Comparison of ENCODE assay signal across 8 cellular contexts in the genomic region with DNA sequence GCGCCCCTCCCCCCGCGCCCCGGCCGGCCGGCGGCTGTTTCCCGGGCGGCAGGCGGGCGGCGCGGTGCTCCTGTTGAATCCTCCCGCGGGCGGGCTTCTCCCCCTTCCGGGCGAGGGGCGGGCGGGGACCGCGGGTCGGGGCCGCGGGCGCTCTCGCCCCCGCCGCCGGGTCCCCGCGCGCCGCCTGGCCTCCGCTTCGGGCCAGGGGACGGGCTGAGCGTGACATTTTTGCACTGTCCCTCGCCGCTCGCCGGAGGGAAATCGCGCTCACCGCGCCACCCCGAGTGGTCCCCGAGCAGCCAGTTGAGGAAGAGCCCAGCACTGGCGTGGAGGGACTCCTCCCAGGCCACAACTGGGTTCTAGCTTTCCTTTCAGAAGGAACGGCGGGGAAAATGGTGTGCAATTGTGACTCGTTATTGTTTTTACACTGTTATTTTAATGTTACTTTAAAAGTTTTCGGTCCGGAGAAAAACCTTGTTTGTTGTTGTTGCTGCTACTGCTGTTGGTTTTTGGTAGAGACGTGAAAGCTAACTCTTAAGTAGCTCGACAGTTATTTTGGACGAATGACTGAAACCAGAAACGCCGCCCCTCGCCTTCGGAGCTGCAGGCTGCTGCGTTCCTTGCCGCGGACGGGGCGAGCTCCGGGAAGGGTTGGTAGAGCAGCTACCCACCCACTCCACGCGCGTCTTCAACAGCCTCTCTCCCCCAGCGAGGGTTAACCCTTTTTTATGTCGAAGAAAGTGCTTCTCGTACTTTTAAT. TPM values are rescaled to one million over a fixed set of nuclear protein-coding genes. Genes with fewer than 3 reads are reported as not detected.
DNase-seq lines count a peak whose midpoint lies in the region; ATAC-seq, FAIRE-seq and TF ChIP-seq lines count a peak whose summit lies in the region.

No MANE protein-coding gene starts in this region.

- H3K9me3 ChIP-seq in A549 (no peaks in the 10 kb centered on the region), endodermal cell (ENCODE audit: control insufficient read depth, low read length) (no peaks in the 10 kb centered on the region), mesodermal cell (ENCODE audit: control insufficient read depth, low read length) (no peaks in the 10 kb centered on the region)

- no peaks in the 10 kb centered on the region for H3K27me3 ChIP-seq in endodermal cell (ENCODE audit: control insufficient read depth, insufficient read depth, low read length, poor library complexity, severe bottlenecking)

- 1% methylated on average over 25 of the region's 73 CpGs for WGBS in A549 (ENCODE audit: missing lambda C conversion rate)
- 0% methylated on average over 12 to 73 of the region's 73 CpGs for WGBS in endodermal cell (ENCODE audit: insufficient coverage in 1 of 2, insufficient read length in 1 of 2), 2 experiments
- 0 to 1% methylated on average over 25 to 30 of the region's 73 CpGs for WGBS in mesodermal cell (ENCODE audit: insufficient coverage in 2 of 2), 2 experiments

- peaks cover 6% of the 10 kb centered on the region for H3K36me3 Mint-ChIP-seq in activated CD8-positive, alpha-beta memory T cell treated with anti-CD3 and anti-CD28 coated beads, Interleukin-2, amount 10 ng/mL, durations not matched to agents 7 days and 5 days
- H3K36me3 Mint-ChIP-seq in endodermal cell (ENCODE audit: low read depth): no peaks in the 10 kb centered on the region

- H3K27me3 Mint-ChIP-seq in activated CD8-positive, alpha-beta memory T cell treated with anti-CD3 and anti-CD28 coated beads, Interleukin-2, amount 10 ng/mL, durations not matched to agents 7 days and 5 days: peaks cover 7% of the 10 kb centered on the region
- H3K27me3 Mint-ChIP-seq in endodermal cell (ENCODE audit: insufficient read depth): peaks cover 16% of the 10 kb centered on the region

- H3K4me3 ChIP-seq in A549 (peak overlapping the region; percentile 98), endodermal cell (ENCODE audit: low read length) (peak overlapping the region; percentile 93), mesodermal cell (ENCODE audit: extremely low read depth, insufficient read depth, low read length, poor library complexity, severe bottlenecking) (peak overlapping the region; percentile 69)

- CTCF ChIA-PET in A549 (lab: Yijun Ruan, JAX): interaction anchor here (0.7 to 2.2 kb wide), 8 partner anchors 9 to 430 kb away, joined by 3 to 7 read pairs (median 5); no protein-coding TSS in a partner anchor
- CTCF ChIA-PET in activated CD8-positive, alpha-beta memory T cell treated with anti-CD3 and anti-CD28 coated beads, Interleukin-2, amount 10 ng/mL, durations not matched to agents 7 days and 5 days (lab: Charles Lee): interaction anchor here (0.7 to 3.2 kb wide), 15 partner anchors 46 to 956 kb away, joined by 3 to 20 read pairs (median 5); partner anchors contain the start of gene N4BP2L2

- POLR2A ChIA-PET in A549 (lab: Yijun Ruan, JAX): interaction anchor here (1.0 kb wide), 1 partner anchor 956 kb away, joined by 3 read pairs; no protein-coding TSS in a partner anchor

- peak overlapping the region; percentile 96 for H3K4me3 Mint-ChIP-seq in activated CD8-positive, alpha-beta memory T cell treated with anti-CD3 and anti-CD28 coated beads, Interleukin-2, amount 10 ng/mL, durations not matched to agents 7 days and 5 days
- H3K4me3 Mint-ChIP-seq in endodermal cell: peak overlapping the region; percentile 93

- TF ChIP-seq POLR2A in A549 (IDR thresholded peaks at IDR 0.05; ENCODE audit: low read length): no peak
- no peak for TF ChIP-seq POLR2A in GM18505 (IDR thresholded peaks at IDR 0.05; ENCODE audit: borderline replicate concordance, extremely low read depth, insufficient read depth, insufficient read length)

- peak; percentile 69 to 72 for ATAC-seq in A549
- ATAC-seq in GM18505 (IDR thresholded peaks at IDR 0.05; ENCODE audit: unreplicated experiment): peak; percentile 41
- ATAC-seq in HG03039 (IDR thresholded peaks at IDR 0.05; ENCODE audit: unreplicated experiment): peak; percentile 37
- peak; percentile 38 for ATAC-seq in activated CD8-positive, alpha-beta memory T cell treated with anti-CD3 and anti-CD28 coated beads, Interleukin-2, amount 10 ng/mL, durations not matched to agents 7 days and 5 days

- DNase-seq in A549 (ENCODE audit: low read depth in 1 of 2, low spot score in 1 of 2): peak; percentile 10 to 38
- DNase-seq in NCI-H526 treated with DMSO at 0.1 percent for 48 hours (lab: John Stamatoyannopoulos, UW): peak; percentile 76
- peak; percentile 68 for DNase-seq in activated CD8-positive, alpha-beta memory T cell treated with anti-CD3 and anti-CD28 coated beads, Interleukin-2, amount 10 ng/mL, durations not matched to agents 7 days and 5 days
- peak; percentile 82 for DNase-seq in endodermal cell
- peak; percentile 21 to 37 for DNase-seq in stimulated activated CD8-positive, alpha-beta memory T cell treated with anti-CD3 and anti-CD28 coated beads, Interleukin-15, amount 100 ng/mL, for 48 hours (ENCODE audit: low read depth in 2 of 2)

- FAIRE-seq in A549 (lab: Jason Lieb, UNC): no peak

- no peaks in the 10 kb centered on the region for H3K36me3 ChIP-seq in endodermal cell (ENCODE audit: control insufficient read depth, insufficient read depth, low read length)
- no peaks in the 10 kb centered on the region for H3K36me3 ChIP-seq in mesodermal cell (ENCODE audit: control insufficient read depth, insufficient read depth, low read length)

- peak overlapping the region; percentile 92 for H3K4me2 ChIP-seq in A549

- peak overlapping the region; percentile 94 for H3K27ac Mint-ChIP-seq in activated CD8-positive, alpha-beta memory T cell treated with anti-CD3 and anti-CD28 coated beads, Interleukin-2, amount 10 ng/mL, durations not matched to agents 7 days and 5 days
- peak overlapping the region; percentile 96 for H3K27ac Mint-ChIP-seq in endodermal cell

- peak overlapping the region; percentile 75 for H3K9ac ChIP-seq in endodermal cell (ENCODE audit: extremely low read depth, low read length, poor library complexity, severe bottlenecking)

- TF ChIP-seq CTCF in A549 (IDR thresholded peaks at IDR 0.05) (no peak), endodermal cell (conservative IDR thresholded peaks at IDR 0.05) (no peak)

- H3K9me3 Mint-ChIP-seq in activated CD8-positive, alpha-beta memory T cell treated with anti-CD3 and anti-CD28 coated beads, Interleukin-2, amount 10 ng/mL, durations not matched to agents 7 days and 5 days (ENCODE audit: low read depth): no peaks in the 10 kb centered on the region
- no peaks in the 10 kb centered on the region for H3K9me3 Mint-ChIP-seq in endodermal cell

- no peak for TF ChIP-seq RAD21 in A549 (conservative IDR thresholded peaks at IDR 0.05 in 1 of 2, IDR thresholded peaks at IDR 0.05 in 1 of 2)

- H3K4me1 Mint-ChIP-seq in activated CD8-positive, alpha-beta memory T cell treated with anti-CD3 and anti-CD28 coated beads, Interleukin-2, amount 10 ng/mL, durations not matched to agents 7 days and 5 days: peaks cover 39% of the 10 kb centered on the region
- H3K4me1 Mint-ChIP-seq in endodermal cell: peaks cover 27% of the 10 kb centered on the region

- TF ChIP-seq EP300 in A549 (IDR thresholded peaks at IDR 0.05): no peak

- H3K27ac ChIP-seq in A549 (peak overlapping the region; percentile 99 to 100), endodermal cell (ENCODE audit: low read depth, low read length) (peak overlapping the region; percentile 79), mesodermal cell (ENCODE audit: low read depth, low read length, severe bottlenecking) (peak overlapping the region; percentile 77)

- H3K4me1 ChIP-seq in A549: peaks cover 9% of the 10 kb centered on the region; the same call in 2 of the 3 replicates
- H3K4me1 ChIP-seq in endodermal cell (ENCODE audit: control insufficient read depth, insufficient read depth, low read length): peaks cover 5% of the 10 kb centered on the region
- peaks cover 19% of the 10 kb centered on the region for H3K4me1 ChIP-seq in mesodermal cell (ENCODE audit: control insufficient read depth, insufficient read depth, low read length, poor library complexity, severe bottlenecking)

TF ChIP-seq in A549, 52 proteins besides CTCF, POLR2A, EP300 and RAD21 (continues in another document):
- TF ChIP-seq CHD4 (IDR thresholded peaks at IDR 0.05; ENCODE audit: borderline replicate concordance): no peak
- TF ChIP-seq KDM1A (IDR thresholded peaks at IDR 0.05; ENCODE audit: low read depth): no peak
- no peak for TF ChIP-seq NFE2L2 (conservative IDR thresholded peaks at IDR 0.05; ENCODE audit: low read length)
- no peak for TF ChIP-seq ZSCAN20 (CRISPR knock-in tag; IDR thresholded peaks at IDR 0.05)
- TF ChIP-seq ESRRA (IDR thresholded peaks at IDR 0.05; ENCODE audit: borderline replicate concordance, low read length): no peak
- no peak for TF ChIP-seq HES2 (IDR thresholded peaks at IDR 0.05)
- no peak for TF ChIP-seq NR3C1 (IDR thresholded peaks at IDR 0.05)

RNA-seq across cellular contexts. Expression of gene PDS5B, which starts 0.9 kb away (rescaled TPM):
- polyA plus RNA-seq in A549 (2011; rRNA removed) (12.7 and 16.0 TPM in 2 replicates), A549 (2017; fragmentation: RNase III; extraction: RNeasy Plus Mini Kit Qiagen cat#74134 plus additional on column Dnase treatment) (10.6 to 11.0 TPM (median 10.9 TPM) in 3 replicates)
- polyA plus RNA-seq in A549 (2012; cell fraction: cytosol; rRNA removed): 2.7 and 3.0 TPM in 2 replicates
- 2.0 and 2.3 TPM in 2 replicates for polyA plus RNA-seq in A549 (2012; cell fraction: nucleus; rRNA removed)
- 10.0 and 10.2 TPM in 2 replicates for polyA minus RNA-seq in A549 (2011; rRNA and poly(A)+ RNA removed)
- 10 to 100 TPM; 57.6 to 64.6 TPM for total RNA-seq in activated CD8-positive, alpha-beta memory T cell treated with anti-CD3 and anti-CD28 coated beads, Interleukin-2, amount 10 ng/mL, durations not matched to agents 7 days and 5 days
- total RNA-seq in endodermal cell: 10 to 100 TPM; 46.9 to 57.1 TPM
- 36.8 TPM for polyA plus RNA-seq in endodermal cell (2013, experiment 1 of 2)
- 39.5 TPM for polyA plus RNA-seq in endodermal cell (2013, experiment 2 of 2)
- 30.6 TPM for polyA plus RNA-seq in mesodermal cell (2013, experiment 1 of 2)
- 36.4 TPM for polyA plus RNA-seq in mesodermal cell (2013, experiment 2 of 2)

RNA-seq across cellular contexts. Expression of gene N4BP2L2, which starts 48.6 kb away (rescaled TPM):
- polyA plus RNA-seq in A549 (2011; rRNA removed) (40.6 and 56.2 TPM in 2 replicates), A549 (2017; fragmentation: RNase III; extraction: RNeasy Plus Mini Kit Qiagen cat#74134 plus additional on column Dnase treatment) (26.9 to 29.3 TPM (median 27.9 TPM) in 3 replicates)
- 7.1 and 7.7 TPM in 2 replicates for polyA plus RNA-seq in A549 (2012; cell fraction: cytosol; rRNA removed)
- 5.5 and 10.5 TPM in 2 replicates for polyA plus RNA-seq in A549 (2012; cell fraction: nucleus; rRNA removed)
- 11.0 and 13.8 TPM in 2 replicates for polyA minus RNA-seq in A549 (2011; rRNA and poly(A)+ RNA removed)
- total RNA-seq in activated CD8-positive, alpha-beta memory T cell treated with anti-CD3 and anti-CD28 coated beads, Interleukin-2, amount 10 ng/mL, durations not matched to agents 7 days and 5 days: 100 to 1,000 TPM in 1 of 2 experiments, 10 to 100 TPM in 1; 87.9 to 112 TPM
- 10 to 100 TPM; 70.4 to 92.8 TPM for total RNA-seq in endodermal cell
- polyA plus RNA-seq in endodermal cell (2013, experiment 1 of 2): 73.7 TPM
- polyA plus RNA-seq in endodermal cell (2013, experiment 2 of 2): 76.6 TPM
- 73.2 TPM for polyA plus RNA-seq in mesodermal cell (2013, experiment 1 of 2)
- polyA plus RNA-seq in mesodermal cell (2013, experiment 2 of 2): 74.4 TPM

Comparison
In these comparisons a context has a peak if more than half of its experiments do, and no peak if none do; other contexts are left out.
1. Peak in every context shown above with its lines: DNase-seq, ATAC-seq, H3K4me3 ChIP-seq and H3K27ac ChIP-seq.
2. DNase-seq: peak in every context shown above with its lines; median percentile 82 in endodermal cell; 76 in NCI-H526 treated with DMSO at 0.1 percent for 48 hours; 68 in activated CD8-positive, alpha-beta memory T cell treated with anti-CD3 and anti-CD28 coated beads, Interleukin-2, amount 10 ng/mL, durations not matched to agents 7 days and 5 days; 29 in stimulated activated CD8-positive, alpha-beta memory T cell treated with anti-CD3 and anti-CD28 coated beads, Interleukin-15, amount 100 ng/mL, for 48 hours; 24 in A549.